In the genomic region with DNA sequence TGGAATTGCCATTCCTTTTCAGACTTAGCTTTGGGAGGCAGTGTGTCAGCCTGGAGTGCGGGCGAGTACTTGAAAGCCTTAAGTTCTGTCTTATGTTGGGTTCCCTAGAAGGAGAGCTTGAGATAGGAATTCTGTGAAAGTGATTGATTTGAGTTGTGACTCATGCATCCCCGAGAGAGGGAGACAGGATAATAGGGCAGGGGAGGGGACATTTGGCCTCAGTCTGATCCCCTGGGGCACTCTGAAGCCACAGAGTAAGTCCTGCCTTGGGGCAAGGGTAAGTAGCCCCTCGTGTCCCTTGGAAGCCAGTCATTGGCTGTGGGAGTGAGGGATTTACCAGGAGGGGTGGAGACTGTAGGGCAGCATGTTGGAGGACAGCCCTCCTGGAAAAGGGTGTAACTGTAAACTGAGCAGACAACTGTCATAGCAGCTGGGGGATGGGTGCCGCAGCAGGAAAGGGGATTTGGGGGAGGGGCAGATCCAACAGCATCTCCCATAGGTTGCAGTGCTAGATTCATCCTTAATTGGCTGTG, we compare ENCODE assay signal across 1 cellular context.
TF ChIP-seq lines count a peak whose summit lies in the region.

No MANE protein-coding gene starts in this region.

TF ChIP-seq in HEK293, 187 proteins besides CTCF, POLR2A, EP300 and RAD21 (continued from another document and continues in another):
- TF ChIP-seq KLF16 (tag by site-specific recombination; IDR thresholded peaks at IDR 0.05) (0 out of 2 replicates have a peak, but pooled peaks have one; percentile 13), SP2 (tag by site-specific recombination; IDR thresholded peaks at IDR 0.05) (peak; percentile 68), ZFP69B (tag by site-specific recombination; IDR thresholded peaks at IDR 0.05) (0 out of 2 replicates have a peak, but pooled peaks have one; percentile 16), ZNF548 (tag by site-specific recombination; IDR thresholded peaks at IDR 0.05) (no peak), ZNF830 (tag by site-specific recombination; IDR thresholded peaks at IDR 0.05; ENCODE audit: low read depth) (no peak), GLI2 (tag by site-specific recombination; IDR thresholded peaks at IDR 0.05; ENCODE audit: borderline replicate concordance, low read depth) (no peak), GLIS1 (tag by site-specific recombination; IDR thresholded peaks at IDR 0.05) (peak; percentile 40), TRIM28 (IDR thresholded peaks at IDR 0.05; ENCODE audit: borderline replicate concordance, low read length) (peak; percentile 81), ZNF114 (tag by site-specific recombination; IDR thresholded peaks at IDR 0.05) (no peak), ZNF837 (tag by site-specific recombination; IDR thresholded peaks at IDR 0.05) (no peak), ZEB2 (tag by site-specific recombination; IDR thresholded peaks at IDR 0.05) (peak; percentile 81), MEIS1 (CRISPR knock-in tag; IDR thresholded peaks at IDR 0.05; ENCODE audit: borderline replicate concordance) (0 out of 2 replicates have a peak, but pooled peaks have one; percentile 53), ZNF513 (tag by site-specific recombination; IDR thresholded peaks at IDR 0.05) (no peak), SP7 (tag by site-specific recombination; IDR thresholded peaks at IDR 0.05) (peak; percentile 81), ZNF701 (tag by site-specific recombination; IDR thresholded peaks at IDR 0.05) (no peak), ZNF664 (tag by site-specific recombination; IDR thresholded peaks at IDR 0.05) (no peak), MZF1 (tag by site-specific recombination; IDR thresholded peaks at IDR 0.05; ENCODE audit: borderline replicate concordance) (peak; percentile 95), ZSCAN4 (tag by site-specific recombination; IDR thresholded peaks at IDR 0.05) (no peak), ZNF366 (tag by site-specific recombination; conservative IDR thresholded peaks at IDR 0.05) (peak; percentile 54), ZBTB17 (tag by site-specific recombination; IDR thresholded peaks at IDR 0.05) (peak; percentile 60), SCRT2 (tag by site-specific recombination; IDR thresholded peaks at IDR 0.05) (no peak), ZNF629 (tag by site-specific recombination; IDR thresholded peaks at IDR 0.05) (peak; percentile 73; the same call in 1 of the 2 replicates), WT1 (tag by site-specific recombination; IDR thresholded peaks at IDR 0.05) (peak; percentile 71), PRDM10 (tag by site-specific recombination; IDR thresholded peaks at IDR 0.05) (peak; percentile 67), ZNF518A (tag by site-specific recombination; conservative IDR thresholded peaks at IDR 0.05; ENCODE audit: low read depth) (no peak), KLF10 (tag by site-specific recombination; IDR thresholded peaks at IDR 0.05) (no peak), ZSCAN30 (tag by site-specific recombination; IDR thresholded peaks at IDR 0.05) (no peak), ZNF354C (tag by site-specific recombination; IDR thresholded peaks at IDR 0.05; ENCODE audit: borderline replicate concordance, low read depth) (no peak), SP3 (tag by site-specific recombination; IDR thresholded peaks at IDR 0.05) (0 out of 2 replicates have a peak, but pooled peaks have one; percentile 34), ZNF48 (tag by site-specific recombination; IDR thresholded peaks at IDR 0.05) (no peak), ZIC2 (tag by site-specific recombination; IDR thresholded peaks at IDR 0.05) (peak; percentile 65), REPIN1 (tag by site-specific recombination; IDR thresholded peaks at IDR 0.05; ENCODE audit: low read depth) (no peak), SETDB1 (IDR thresholded peaks at IDR 0.05; ENCODE audit: insufficient read length, low read length) (peak; percentile 42), PRDM1 (tag by site-specific recombination; IDR thresholded peaks at IDR 0.05) (peak; percentile 35; the same call in 1 of the 2 replicates), ZNF335 (tag by site-specific recombination; conservative IDR thresholded peaks at IDR 0.05) (peak; percentile 57)
- TF ChIP-seq, protein P1, sequence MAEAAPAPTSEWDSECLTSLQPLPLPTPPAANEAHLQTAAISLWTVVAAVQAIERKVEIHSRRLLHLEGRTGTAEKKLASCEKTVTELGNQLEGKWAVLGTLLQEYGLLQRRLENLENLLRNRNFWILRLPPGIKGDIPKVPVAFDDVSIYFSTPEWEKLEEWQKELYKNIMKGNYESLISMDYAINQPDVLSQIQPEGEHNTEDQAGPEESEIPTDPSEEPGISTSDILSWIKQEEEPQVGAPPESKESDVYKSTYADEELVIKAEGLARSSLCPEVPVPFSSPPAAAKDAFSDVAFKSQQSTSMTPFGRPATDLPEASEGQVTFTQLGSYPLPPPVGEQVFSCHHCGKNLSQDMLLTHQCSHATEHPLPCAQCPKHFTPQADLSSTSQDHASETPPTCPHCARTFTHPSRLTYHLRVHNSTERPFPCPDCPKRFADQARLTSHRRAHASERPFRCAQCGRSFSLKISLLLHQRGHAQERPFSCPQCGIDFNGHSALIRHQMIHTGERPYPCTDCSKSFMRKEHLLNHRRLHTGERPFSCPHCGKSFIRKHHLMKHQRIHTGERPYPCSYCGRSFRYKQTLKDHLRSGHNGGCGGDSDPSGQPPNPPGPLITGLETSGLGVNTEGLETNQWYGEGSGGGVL (tag by site-specific recombination; IDR thresholded peaks at IDR 0.05) = peak; percentile 35; the same call in 1 of the 2 replicates
- TF ChIP-seq, protein P2, sequence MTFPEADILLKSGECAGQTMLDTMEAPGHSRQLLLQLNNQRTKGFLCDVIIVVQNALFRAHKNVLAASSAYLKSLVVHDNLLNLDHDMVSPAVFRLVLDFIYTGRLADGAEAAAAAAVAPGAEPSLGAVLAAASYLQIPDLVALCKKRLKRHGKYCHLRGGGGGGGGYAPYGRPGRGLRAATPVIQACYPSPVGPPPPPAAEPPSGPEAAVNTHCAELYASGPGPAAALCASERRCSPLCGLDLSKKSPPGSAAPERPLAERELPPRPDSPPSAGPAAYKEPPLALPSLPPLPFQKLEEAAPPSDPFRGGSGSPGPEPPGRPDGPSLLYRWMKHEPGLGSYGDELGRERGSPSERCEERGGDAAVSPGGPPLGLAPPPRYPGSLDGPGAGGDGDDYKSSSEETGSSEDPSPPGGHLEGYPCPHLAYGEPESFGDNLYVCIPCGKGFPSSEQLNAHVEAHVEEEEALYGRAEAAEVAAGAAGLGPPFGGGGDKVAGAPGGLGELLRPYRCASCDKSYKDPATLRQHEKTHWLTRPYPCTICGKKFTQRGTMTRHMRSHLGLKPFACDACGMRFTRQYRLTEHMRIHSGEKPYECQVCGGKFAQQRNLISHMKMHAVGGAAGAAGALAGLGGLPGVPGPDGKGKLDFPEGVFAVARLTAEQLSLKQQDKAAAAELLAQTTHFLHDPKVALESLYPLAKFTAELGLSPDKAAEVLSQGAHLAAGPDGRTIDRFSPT (tag by site-specific recombination; IDR thresholded peaks at IDR 0.05) = peak; percentile 82
- TF ChIP-seq, protein P3, sequence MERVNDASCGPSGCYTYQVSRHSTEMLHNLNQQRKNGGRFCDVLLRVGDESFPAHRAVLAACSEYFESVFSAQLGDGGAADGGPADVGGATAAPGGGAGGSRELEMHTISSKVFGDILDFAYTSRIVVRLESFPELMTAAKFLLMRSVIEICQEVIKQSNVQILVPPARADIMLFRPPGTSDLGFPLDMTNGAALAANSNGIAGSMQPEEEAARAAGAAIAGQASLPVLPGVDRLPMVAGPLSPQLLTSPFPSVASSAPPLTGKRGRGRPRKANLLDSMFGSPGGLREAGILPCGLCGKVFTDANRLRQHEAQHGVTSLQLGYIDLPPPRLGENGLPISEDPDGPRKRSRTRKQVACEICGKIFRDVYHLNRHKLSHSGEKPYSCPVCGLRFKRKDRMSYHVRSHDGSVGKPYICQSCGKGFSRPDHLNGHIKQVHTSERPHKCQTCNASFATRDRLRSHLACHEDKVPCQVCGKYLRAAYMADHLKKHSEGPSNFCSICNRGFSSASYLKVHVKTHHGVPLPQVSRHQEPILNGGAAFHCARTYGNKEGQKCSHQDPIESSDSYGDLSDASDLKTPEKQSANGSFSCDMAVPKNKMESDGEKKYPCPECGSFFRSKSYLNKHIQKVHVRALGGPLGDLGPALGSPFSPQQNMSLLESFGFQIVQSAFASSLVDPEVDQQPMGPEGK (tag by site-specific recombination; IDR thresholded peaks at IDR 0.05) = peak; percentile 87
- TF ChIP-seq, protein P4, sequence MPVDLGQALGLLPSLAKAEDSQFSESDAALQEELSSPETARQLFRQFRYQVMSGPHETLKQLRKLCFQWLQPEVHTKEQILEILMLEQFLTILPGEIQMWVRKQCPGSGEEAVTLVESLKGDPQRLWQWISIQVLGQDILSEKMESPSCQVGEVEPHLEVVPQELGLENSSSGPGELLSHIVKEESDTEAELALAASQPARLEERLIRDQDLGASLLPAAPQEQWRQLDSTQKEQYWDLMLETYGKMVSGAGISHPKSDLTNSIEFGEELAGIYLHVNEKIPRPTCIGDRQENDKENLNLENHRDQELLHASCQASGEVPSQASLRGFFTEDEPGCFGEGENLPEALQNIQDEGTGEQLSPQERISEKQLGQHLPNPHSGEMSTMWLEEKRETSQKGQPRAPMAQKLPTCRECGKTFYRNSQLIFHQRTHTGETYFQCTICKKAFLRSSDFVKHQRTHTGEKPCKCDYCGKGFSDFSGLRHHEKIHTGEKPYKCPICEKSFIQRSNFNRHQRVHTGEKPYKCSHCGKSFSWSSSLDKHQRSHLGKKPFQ (tag by site-specific recombination; IDR thresholded peaks at IDR 0.05) = no peak
